8 cellular contexts compared by ENCODE assay signal in the genomic region with DNA sequence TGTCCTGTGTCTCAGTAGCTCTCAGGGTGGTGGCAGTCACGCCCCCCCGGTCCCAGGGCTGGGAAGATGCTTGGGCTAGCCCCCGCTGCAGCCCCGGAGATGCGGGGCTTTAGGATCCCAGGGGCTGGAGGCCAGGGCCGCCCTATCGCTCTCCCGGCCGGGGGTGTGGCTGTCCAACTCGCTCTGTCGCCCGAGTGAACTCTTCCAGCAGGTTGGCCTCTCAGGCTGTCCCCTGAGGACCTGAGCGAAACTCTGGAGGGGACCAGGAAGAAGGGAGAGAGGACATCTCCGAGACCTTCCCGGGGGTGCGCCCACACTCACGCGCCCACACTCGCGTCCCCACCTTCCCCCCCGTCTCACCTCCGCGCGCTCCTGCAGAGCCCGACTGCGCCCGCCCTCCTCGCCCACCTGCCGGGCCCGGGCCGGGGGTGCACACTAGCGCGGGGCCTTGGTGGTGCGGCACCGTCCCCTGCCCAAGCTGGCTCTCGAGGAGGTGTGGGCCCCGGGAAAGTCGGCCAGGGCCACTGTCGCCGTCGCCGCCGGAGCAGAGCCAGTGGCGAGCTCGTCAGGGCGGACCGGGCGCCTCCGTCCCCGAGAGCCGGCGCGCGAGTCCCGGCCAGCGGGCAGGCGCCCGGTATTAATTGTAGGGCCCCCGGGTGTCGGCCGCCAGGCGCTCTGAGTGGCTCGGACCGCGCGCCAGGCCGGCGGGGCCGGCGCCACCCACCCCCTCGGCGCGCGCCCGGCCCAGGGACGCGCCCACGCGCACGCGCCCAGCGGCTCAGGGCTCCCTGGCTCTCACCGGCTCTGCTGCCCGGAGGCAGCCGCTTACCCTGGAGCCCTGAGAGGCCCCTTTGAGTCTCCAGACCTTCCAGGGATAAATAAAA.
A peak's percentile ranks its signal among the peaks of the same experiment; 100 is the strongest.
DNase-seq lines count a peak whose midpoint lies in the region; ATAC-seq and TF ChIP-seq lines count a peak whose summit lies in the region.

No MANE protein-coding gene starts in this region.

- peak; percentile 6 to 13 for ATAC-seq in activated T-cell treated with anti-CD3 and anti-CD28 coated beads, Interleukin-2, amount 50 U/mL, for 4 hours
- ATAC-seq in naive B cell (ENCODE audit: low read depth in 2 of 2) (no peak), GM18505 (IDR thresholded peaks at IDR 0.05; ENCODE audit: unreplicated experiment) (no peak), HG02759 (IDR thresholded peaks at IDR 0.05; ENCODE audit: unreplicated experiment) (no peak)

- H3K4me1 Mint-ChIP-seq in activated T-cell treated with anti-CD3 and anti-CD28 coated beads, Interleukin-2, amount 50 U/mL, for 4 hours (ENCODE audit: low read depth) = peaks cover 27% of the 10 kb centered on the region
- H3K4me1 Mint-ChIP-seq in naive B cell = peaks cover 3 to 15% (median 14%) of the 10 kb centered on the region in 3 donors

- H3K4me3 Mint-ChIP-seq in activated T-cell treated with anti-CD3 and anti-CD28 coated beads, Interleukin-2, amount 50 U/mL, for 4 hours = peak overlapping the region; percentile 83
- peak overlapping the region; percentile 69 to 85 (median 80) for H3K4me3 Mint-ChIP-seq in naive B cell

- no peak for TF ChIP-seq CTCF in fibroblast of mammary gland (conservative IDR thresholded peaks at IDR 0.05; ENCODE audit: control insufficient read depth, insufficient read depth, low read depth, low read length)

- H3K36me3 Mint-ChIP-seq in activated T-cell treated with anti-CD3 and anti-CD28 coated beads, Interleukin-2, amount 50 U/mL, for 4 hours (ENCODE audit: insufficient read depth) = no peaks in the 10 kb centered on the region
- H3K36me3 Mint-ChIP-seq in naive B cell = no peaks in the 10 kb centered on the region

- TF ChIP-seq POLR2A in GM18505 (IDR thresholded peaks at IDR 0.05; ENCODE audit: borderline replicate concordance, extremely low read depth, insufficient read depth, insufficient read length) = no peak

- H3K27ac Mint-ChIP-seq in naive B cell = no peak overlapping the region

- DNase-seq in EL (peak; percentile 42), NCI-H1105 treated with DMSO at 0.1 percent for 48 hours (lab: John Stamatoyannopoulos, UW) (peak; percentile 29), fibroblast of mammary gland (ENCODE audit: low read depth) (no peak), naive B cell (no peak), ureter (ENCODE audit: low spot score) (peak; percentile 71)
- peak; percentile 17 for DNase-seq in activated T-cell treated with anti-CD3 and anti-CD28 coated beads, Interleukin-2, amount 50 U/mL, for 4 hours

- H3K9me3 Mint-ChIP-seq in activated T-cell treated with anti-CD3 and anti-CD28 coated beads, Interleukin-2, amount 50 U/mL, for 4 hours = no peaks in the 10 kb centered on the region
- H3K9me3 Mint-ChIP-seq in naive B cell = peaks cover 0 to 1% (median 0%) of the 10 kb centered on the region in 7 donors

- peak overlapping the region; percentile 66 for H3K4me3 ChIP-seq in fibroblast of mammary gland (ENCODE audit: control insufficient read depth, low read depth, low read length)

- peaks cover 4% of the 10 kb centered on the region for H3K27me3 Mint-ChIP-seq in activated T-cell treated with anti-CD3 and anti-CD28 coated beads, Interleukin-2, amount 50 U/mL, for 4 hours (ENCODE audit: low read depth)
- H3K27me3 Mint-ChIP-seq in naive B cell = peaks cover 16 to 29% (median 25%) of the 10 kb centered on the region in 3 donors

Comparison
In these comparisons a context has a peak if more than half of its experiments do, and no peak if none do; other contexts are left out.
1. DNase-seq: peak in EL (single experiment), NCI-H1105 treated with DMSO at 0.1 percent for 48 hours (single experiment), activated T-cell treated with anti-CD3 and anti-CD28 coated beads, Interleukin-2, amount 50 U/mL, for 4 hours (single experiment) and ureter (single experiment); none in fibroblast of mammary gland (single experiment) and naive B cell (single experiment).
2. ATAC-seq: peak in activated T-cell treated with anti-CD3 and anti-CD28 coated beads, Interleukin-2, amount 50 U/mL, for 4 hours (2 of 2); none in naive B cell (0 of 2), GM18505 (single experiment) and HG02759 (single experiment).